ENCODE assay signal across 26 cellular contexts in genomic region chr2:16061406-16062217, GRCh38.
"Had no signal": no experiment of that assay in that cellular context is flagged by ENCODE, and none has a peak within 500 bp of the region (broad histone marks: within the 10 kb centered on the region; RNA-seq: fewer than 3 reads in every experiment).

No MANE protein-coding gene starts in this region.

- H3K9me3 ChIP-seq: colonic mucosa had no signal

- H3K4me3 ChIP-seq: colonic mucosa, esophagus squamous epithelium, gastroesophageal sphincter, heart left ventricle, hepatocyte, left lung, lower lobe of right lung, mucosa of descending colon had no signal

- H3K36me3 ChIP-seq: colonic mucosa, esophagus squamous epithelium, gastroesophageal sphincter, heart left ventricle, left lung, lower lobe of right lung had no signal

- H3K4me1 ChIP-seq: colonic mucosa, esophagus squamous epithelium, gastroesophageal sphincter, left lung, lower lobe of right lung had no signal

- ATAC-seq: effector memory CD8-positive, alpha-beta T cell; esophagus mucosa; gastroesophageal sphincter; heart left ventricle; left colon; left lung; left ventricle myocardium superior; lower lobe of right lung; mucosa of descending colon; naive thymus-derived CD8-positive, alpha-beta T cell had no signal

- H3K27ac ChIP-seq: colonic mucosa, epithelial cell of prostate, esophagus squamous epithelium, gastroesophageal sphincter, heart left ventricle, hepatocyte, left lung, lower lobe of right lung had no signal

- H3K4me2 ChIP-seq: hepatocyte had no signal

- H3K79me2 ChIP-seq: hepatocyte had no signal

- H2AFZ ChIP-seq: hepatocyte had no signal

- H3K27me3 ChIP-seq: colonic mucosa, esophagus squamous epithelium, gastroesophageal sphincter, heart left ventricle, hepatocyte, left lung had no signal

- DNase-seq: colonic mucosa; cortex of kidney; effector CD8-positive, alpha-beta T cell; effector memory CD8-positive, alpha-beta T cell; endodermal cell; erythroblast; esophagus squamous epithelium; foreskin fibroblast; heart left ventricle; hypothalamus; immature natural killer cell; islet precursor cell; kidney; kidney glomerular epithelial cell; left colon; left lung; left ventricle myocardium superior; lower lobe of right lung; mesenchymal stem cell; mucosa of descending colon; naive B cell; naive thymus-derived CD8-positive, alpha-beta T cell had no signal
